In the genomic region with DNA sequence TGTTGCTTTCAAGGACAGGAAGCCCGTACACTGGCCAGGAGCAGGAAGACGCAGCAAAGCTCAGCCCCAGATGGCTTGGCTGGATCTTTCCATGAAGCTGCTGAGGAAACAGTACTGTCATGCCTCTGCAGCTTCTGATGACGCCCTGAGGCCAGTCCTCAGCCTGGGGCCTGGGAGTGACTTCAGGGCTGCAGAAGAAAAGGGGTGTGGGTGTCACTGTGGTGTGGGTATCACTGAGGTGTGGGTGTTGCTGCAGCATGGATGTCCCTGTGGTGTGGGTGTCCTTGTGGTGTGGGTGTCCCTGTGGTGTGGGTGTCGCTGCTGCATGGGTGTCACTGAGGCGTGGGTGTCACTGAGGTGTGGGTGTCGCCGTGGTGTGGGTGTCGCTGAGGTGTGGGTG, we compare ENCODE assay signal across 1 cellular context.
TF ChIP-seq lines count a peak whose summit lies in the region.

No MANE protein-coding gene starts in this region.

TF ChIP-seq in IMR-90, 13 proteins besides CTCF, POLR2A, EP300 and RAD21:
- TF ChIP-seq BHLHE40 (IDR thresholded peaks at IDR 0.05; ENCODE audit: low read depth, low read length) (no peak), CHD1 (IDR thresholded peaks at IDR 0.05; ENCODE audit: low read depth, low read length) (no peak), MAZ (IDR thresholded peaks at IDR 0.05; ENCODE audit: borderline replicate concordance, low read depth, low read length) (no peak), CEBPB (IDR thresholded peaks at IDR 0.05; ENCODE audit: low read depth, low read length) (no peak)
- TF ChIP-seq, protein P1, sequence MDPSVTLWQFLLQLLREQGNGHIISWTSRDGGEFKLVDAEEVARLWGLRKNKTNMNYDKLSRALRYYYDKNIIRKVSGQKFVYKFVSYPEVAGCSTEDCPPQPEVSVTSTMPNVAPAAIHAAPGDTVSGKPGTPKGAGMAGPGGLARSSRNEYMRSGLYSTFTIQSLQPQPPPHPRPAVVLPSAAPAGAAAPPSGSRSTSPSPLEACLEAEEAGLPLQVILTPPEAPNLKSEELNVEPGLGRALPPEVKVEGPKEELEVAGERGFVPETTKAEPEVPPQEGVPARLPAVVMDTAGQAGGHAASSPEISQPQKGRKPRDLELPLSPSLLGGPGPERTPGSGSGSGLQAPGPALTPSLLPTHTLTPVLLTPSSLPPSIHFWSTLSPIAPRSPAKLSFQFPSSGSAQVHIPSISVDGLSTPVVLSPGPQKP (IDR thresholded peaks at IDR 0.05; ENCODE audit: borderline replicate concordance, low read depth, low read length) = no peak
- TF ChIP-seq, protein P2, sequence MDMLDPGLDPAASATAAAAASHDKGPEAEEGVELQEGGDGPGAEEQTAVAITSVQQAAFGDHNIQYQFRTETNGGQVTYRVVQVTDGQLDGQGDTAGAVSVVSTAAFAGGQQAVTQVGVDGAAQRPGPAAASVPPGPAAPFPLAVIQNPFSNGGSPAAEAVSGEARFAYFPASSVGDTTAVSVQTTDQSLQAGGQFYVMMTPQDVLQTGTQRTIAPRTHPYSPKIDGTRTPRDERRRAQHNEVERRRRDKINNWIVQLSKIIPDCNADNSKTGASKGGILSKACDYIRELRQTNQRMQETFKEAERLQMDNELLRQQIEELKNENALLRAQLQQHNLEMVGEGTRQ (IDR thresholded peaks at IDR 0.05; ENCODE audit: low read depth, low read length) = no peak
TF ChIP-seq in IMR-90: peak in this region for 0.
